ENCODE assay signal across 18 cellular contexts in genomic region chr1:11521605-11522399, GRCh38. TPM values are rescaled to one million over a fixed set of nuclear protein-coding genes. Genes with fewer than 3 reads are reported as not detected.
DNase-seq lines count a peak whose midpoint lies in the region; ATAC-seq and TF ChIP-seq lines count a peak whose summit lies in the region.
"Had no signal": no experiment of that assay in that cellular context is flagged by ENCODE, and none has a peak within 500 bp of the region (broad histone marks: within the 10 kb centered on the region; RNA-seq: fewer than 3 reads in every experiment).

No MANE protein-coding gene starts in this region.

- H3K4ac ChIP-seq in H9 (ENCODE audit: low read depth, low read length): no peak overlapping the region

- H3K4me1 ChIP-seq in H9 (ENCODE audit: insufficient read depth, low read length): no peaks in the 10 kb centered on the region
- no peaks in the 10 kb centered on the region for H3K4me1 ChIP-seq in endodermal cell (ENCODE audit: control insufficient read depth, insufficient read depth, low read length)
- H3K4me1 ChIP-seq: A549 had no signal

- H3K36me3 Mint-ChIP-seq in activated naive CD4-positive, alpha-beta T cell treated with anti-CD3 and anti-CD28 coated beads for 36 hours (ENCODE audit: low read depth): no peaks in the 10 kb centered on the region
- no peaks in the 10 kb centered on the region for H3K36me3 Mint-ChIP-seq in activated naive CD4-positive, alpha-beta T cell treated with anti-CD3 and anti-CD28 coated beads, Interleukin-2, amount 10 ng/mL, durations not matched to agents 7 days and 5 days
- H3K36me3 Mint-ChIP-seq in H9 (ENCODE audit: insufficient read depth in 1 of 3, low read depth in 3 of 3) (peaks cover 0 to 11% (median 2%) of the 10 kb centered on the region in 3 experiments; a peak in 4 of 7 replicates), endodermal cell (ENCODE audit: low read depth) (peaks cover 10% of the 10 kb centered on the region)
- H3K36me3 Mint-ChIP-seq: CD4-positive, CD25-positive, alpha-beta regulatory T cell had no signal

- H3K27me3 ChIP-seq in H9 (ENCODE audit: insufficient read depth, low read length): no peaks in the 10 kb centered on the region
- H3K27me3 ChIP-seq in endodermal cell (ENCODE audit: control insufficient read depth, insufficient read depth, low read length, poor library complexity, severe bottlenecking): no peaks in the 10 kb centered on the region
- H3K27me3 ChIP-seq: MG63 had no signal

- no CpG with 5 or more reads among the region's 12 CpGs for WGBS in H9 (ENCODE audit: extremely low coverage, insufficient read length, low lambda C conversion rate)
- WGBS in endodermal cell (ENCODE audit: insufficient coverage in 1 of 2, insufficient read length in 1 of 2), 2 experiments: 91 to 98% methylated on average over 10 to 12 of the region's 12 CpGs

- no peak overlapping the region for H3K56ac ChIP-seq in H9 (ENCODE audit: insufficient read length, low read depth, low read length)

- H3K9me3 ChIP-seq in H9 (ENCODE audit: control insufficient read depth, low read depth, low read length): no peaks in the 10 kb centered on the region
- H3K9me3 ChIP-seq in endodermal cell (ENCODE audit: control insufficient read depth, low read length): no peaks in the 10 kb centered on the region
- H3K9me3 ChIP-seq: A549, MG63 had no signal

- no peak for TF ChIP-seq CTCF in H9 (conservative IDR thresholded peaks at IDR 0.05)
- TF ChIP-seq CTCF in endodermal cell (conservative IDR thresholded peaks at IDR 0.05): no peak

- no peak overlapping the region for H2BK12ac ChIP-seq in H9 (ENCODE audit: insufficient read length, low read depth, low read length)

- H3K23me2 ChIP-seq in H9 (ENCODE audit: insufficient read length, low read depth, low read length, poor library complexity, severe bottlenecking): no peaks in the 10 kb centered on the region

- H3K18ac ChIP-seq in H9 (ENCODE audit: insufficient read length, low read depth, low read length): no peak overlapping the region

- no peaks in the 10 kb centered on the region for H3K79me2 ChIP-seq in H9 (ENCODE audit: insufficient read depth, low read length)

- no peak overlapping the region for H2BK20ac ChIP-seq in H9 (ENCODE audit: low read depth, low read length, poor library complexity, severe bottlenecking)

- H3K4me1 Mint-ChIP-seq in activated naive CD4-positive, alpha-beta T cell treated with anti-CD3 and anti-CD28 coated beads for 36 hours (ENCODE audit: low read depth): no peaks in the 10 kb centered on the region
- no peaks in the 10 kb centered on the region for H3K4me1 Mint-ChIP-seq in activated naive CD4-positive, alpha-beta T cell treated with anti-CD3 and anti-CD28 coated beads, Interleukin-2, amount 10 ng/mL, durations not matched to agents 7 days and 5 days
- peaks cover 10% of the 10 kb centered on the region in 2 experiments for H3K4me1 Mint-ChIP-seq in H9
- peaks cover 4% of the 10 kb centered on the region for H3K4me1 Mint-ChIP-seq in endodermal cell
- H3K4me1 Mint-ChIP-seq: CD4-positive, CD25-positive, alpha-beta regulatory T cell had no signal

- H3T11ph ChIP-seq in H9 (ENCODE audit: low read length): no peak overlapping the region

- no peak overlapping the region for H2BK120ac ChIP-seq in H9 (ENCODE audit: low read depth, low read length, poor library complexity, severe bottlenecking)

- H4K91ac ChIP-seq in H9 (ENCODE audit: insufficient read length, low read depth, low read length): no peak overlapping the region

- H3K9me3 Mint-ChIP-seq in activated naive CD4-positive, alpha-beta T cell treated with anti-CD3 and anti-CD28 coated beads for 36 hours: no peaks in the 10 kb centered on the region
- H3K9me3 Mint-ChIP-seq in activated naive CD4-positive, alpha-beta T cell treated with anti-CD3 and anti-CD28 coated beads, Interleukin-2, amount 10 ng/mL, durations not matched to agents 7 days and 5 days: no peaks in the 10 kb centered on the region
- H3K9me3 Mint-ChIP-seq in H9: no peaks in the 10 kb centered on the region
- no peaks in the 10 kb centered on the region for H3K9me3 Mint-ChIP-seq in endodermal cell

- no peak overlapping the region for H2BK15ac ChIP-seq in H9 (ENCODE audit: low read depth, low read length)

- H3K14ac ChIP-seq in H9 (ENCODE audit: insufficient read depth, low read length): no peak overlapping the region; the same call in 1 of the 2 replicates

- intact Hi-C loops in activated naive CD4-positive, alpha-beta T cell treated with anti-CD3 and anti-CD28 coated beads for 36 hours (cut with micrococcal nuclease): no loop called here
- intact Hi-C loops in posterior vena cava (cut with DNase I): no loop called here

- no peak overlapping the region for H3K27ac ChIP-seq in H9 (ENCODE audit: insufficient read length, low read depth, low read length)
- no peak overlapping the region for H3K27ac ChIP-seq in endodermal cell (ENCODE audit: low read depth, low read length)
- H3K27ac ChIP-seq: A549, GM23248 had no signal

- H3K9ac ChIP-seq in H9 (ENCODE audit: extremely low read depth, insufficient read length, low read length) (no peak overlapping the region), endodermal cell (ENCODE audit: extremely low read depth, low read length, poor library complexity, severe bottlenecking) (no peak overlapping the region)
- H3K9ac ChIP-seq: GM23248 had no signal

- no peaks in the 10 kb centered on the region for H3K36me3 ChIP-seq in endodermal cell (ENCODE audit: control insufficient read depth, insufficient read depth, low read length)
- H3K36me3 ChIP-seq: MG63 had no signal

- ATAC-seq in GM19328 (IDR thresholded peaks at IDR 0.05; ENCODE audit: unreplicated experiment): no peak
- ATAC-seq: A549, Right ventricle myocardium inferior had no signal

- H3K23ac ChIP-seq in H9 (ENCODE audit: insufficient read length, low read depth, low read length): no peak overlapping the region

- no peak overlapping the region for H4K5ac ChIP-seq in H9 (ENCODE audit: insufficient read length, low read depth, low read length)

- no peak overlapping the region for H3K27ac Mint-ChIP-seq in activated naive CD4-positive, alpha-beta T cell treated with anti-CD3 and anti-CD28 coated beads for 36 hours
- no peak overlapping the region for H3K27ac Mint-ChIP-seq in activated naive CD4-positive, alpha-beta T cell treated with anti-CD3 and anti-CD28 coated beads, Interleukin-2, amount 10 ng/mL, durations not matched to agents 7 days and 5 days
- H3K27ac Mint-ChIP-seq in H9 (peak overlapping the region; percentile 58 to 92 (median 88); a peak in 4 of 7 replicates), endodermal cell (peak overlapping the region; percentile 76)
- H3K27ac Mint-ChIP-seq: CD4-positive, CD25-positive, alpha-beta regulatory T cell had no signal

- H2BK5ac ChIP-seq in H9 (ENCODE audit: insufficient read length, low read length): no peak overlapping the region

- CTCF ChIA-PET in activated naive CD4-positive, alpha-beta T cell treated with anti-CD3 and anti-CD28 coated beads for 36 hours (lab: Charles Lee): no interaction called here
- CTCF ChIA-PET in activated naive CD4-positive, alpha-beta T cell treated with anti-CD3 and anti-CD28 coated beads, Interleukin-2, amount 10 ng/mL, durations not matched to agents 7 days and 5 days (lab: Charles Lee): no interaction called here

- H3K4me3 Mint-ChIP-seq in activated naive CD4-positive, alpha-beta T cell treated with anti-CD3 and anti-CD28 coated beads for 36 hours: no peak overlapping the region
- no peak overlapping the region for H3K4me3 Mint-ChIP-seq in activated naive CD4-positive, alpha-beta T cell treated with anti-CD3 and anti-CD28 coated beads, Interleukin-2, amount 10 ng/mL, durations not matched to agents 7 days and 5 days
- no peak overlapping the region for H3K4me3 Mint-ChIP-seq in H9
- H3K4me3 Mint-ChIP-seq in endodermal cell: no peak overlapping the region
- H3K4me3 Mint-ChIP-seq: CD4-positive, CD25-positive, alpha-beta regulatory T cell had no signal

- H3K79me1 ChIP-seq in H9 (ENCODE audit: insufficient read depth, low read depth, low read length, poor library complexity, severe bottlenecking): no peaks in the 10 kb centered on the region

- DNase-seq in activated naive CD4-positive, alpha-beta T cell treated with anti-CD3 and anti-CD28 coated beads for 36 hours: peak; percentile 2
- no peak for DNase-seq in activated naive CD4-positive, alpha-beta T cell treated with anti-CD3 and anti-CD28 coated beads, Interleukin-2, amount 10 ng/mL, durations not matched to agents 7 days and 5 days
- DNase-seq in H9 (no peak), endodermal cell (peak; percentile 42), posterior vena cava (ENCODE audit: low spot score) (peak; percentile 37), hippocampal formation (lab: John Stamatoyannopoulos, UW) (no peak), activated gamma-delta T cell treated with Interleukin-2 at 50 U/mL for 16 hours (no peak)
- DNase-seq: Calu3; CD4-positive, CD25-positive, alpha-beta regulatory T cell; GM23248; MG63; NCI-H1105; NCI-H187; NCI-H446; NCI-H748 treated with DMSO at 0.1 percent for 48 hours had no signal

- no peak overlapping the region for H2AFZ ChIP-seq in H9 (ENCODE audit: low read length)
- H2AFZ ChIP-seq: GM23248 had no signal

- H3K27me3 Mint-ChIP-seq in activated naive CD4-positive, alpha-beta T cell treated with anti-CD3 and anti-CD28 coated beads for 36 hours (ENCODE audit: low read depth): no peaks in the 10 kb centered on the region
- peaks cover 3% of the 10 kb centered on the region for H3K27me3 Mint-ChIP-seq in activated naive CD4-positive, alpha-beta T cell treated with anti-CD3 and anti-CD28 coated beads, Interleukin-2, amount 10 ng/mL, durations not matched to agents 7 days and 5 days
- H3K27me3 Mint-ChIP-seq in H9 (ENCODE audit: low read depth): no peaks in the 10 kb centered on the region
- no peaks in the 10 kb centered on the region for H3K27me3 Mint-ChIP-seq in endodermal cell (ENCODE audit: insufficient read depth)

- H2AK5ac ChIP-seq in H9 (ENCODE audit: insufficient read length, low read length): no peak overlapping the region

- H4K8ac ChIP-seq in H9 (replicated peaks; ENCODE audit: insufficient read length, low read depth, low read length): no peak overlapping the region

- no peak overlapping the region for H3K4me3 ChIP-seq in endodermal cell (ENCODE audit: low read length)
- H3K4me3 ChIP-seq: A549, GM23248, MG63 had no signal

- no peaks in the 10 kb centered on the region for H4K20me1 ChIP-seq in H9 (ENCODE audit: control insufficient read depth, insufficient read depth, insufficient read length)

- H3K4me2 ChIP-seq in H9 (ENCODE audit: insufficient read depth, insufficient read length, low read length): no peak overlapping the region
- H3K4me2 ChIP-seq: A549 had no signal

RNA-seq across cellular contexts. Expression of gene DISP3, which starts 42.8 kb away (rescaled TPM):
- total RNA-seq in activated naive CD4-positive, alpha-beta T cell treated with anti-CD3 and anti-CD28 coated beads for 36 hours: under 1 TPM; 0.07 to 0.17 TPM
- total RNA-seq in H9 (2021): 3.5 and 3.6 TPM in 2 replicates
- 10 to 100 TPM in 1 of 2 donors, 1 to 10 TPM in 1; 9.6 to 11.6 TPM for total RNA-seq in endodermal cell
- polyA plus RNA-seq in endodermal cell (2013, experiment 1 of 2): 31.3 TPM
- polyA plus RNA-seq in endodermal cell (2013, experiment 2 of 2): 26.0 TPM
- total RNA-seq in posterior vena cava: not detected
- total RNA-seq: GM23248 had no signal
- polyA plus RNA-seq: GM23248 had no signal

Comparison
In these comparisons a context has a peak if more than half of its experiments do, and no peak if none do; other contexts are left out.
1. DNase-seq: peak in activated naive CD4-positive, alpha-beta T cell treated with anti-CD3 and anti-CD28 coated beads for 36 hours (single experiment), endodermal cell (single experiment) and posterior vena cava (single experiment); none in activated naive CD4-positive, alpha-beta T cell treated with anti-CD3 and anti-CD28 coated beads, Interleukin-2, amount 10 ng/mL, durations not matched to agents 7 days and 5 days (single experiment), H9 (single experiment), hippocampal formation (0 of 2) and activated gamma-delta T cell treated with Interleukin-2 at 50 U/mL for 16 hours (single experiment).
2. H3K27ac Mint-ChIP-seq: peak in H9 (3 of 3) and endodermal cell (single experiment); none in activated naive CD4-positive, alpha-beta T cell treated with anti-CD3 and anti-CD28 coated beads for 36 hours (single experiment) and activated naive CD4-positive, alpha-beta T cell treated with anti-CD3 and anti-CD28 coated beads, Interleukin-2, amount 10 ng/mL, durations not matched to agents 7 days and 5 days (single experiment).